ENCODE assay signal across 14 cellular contexts in the genomic region with DNA sequence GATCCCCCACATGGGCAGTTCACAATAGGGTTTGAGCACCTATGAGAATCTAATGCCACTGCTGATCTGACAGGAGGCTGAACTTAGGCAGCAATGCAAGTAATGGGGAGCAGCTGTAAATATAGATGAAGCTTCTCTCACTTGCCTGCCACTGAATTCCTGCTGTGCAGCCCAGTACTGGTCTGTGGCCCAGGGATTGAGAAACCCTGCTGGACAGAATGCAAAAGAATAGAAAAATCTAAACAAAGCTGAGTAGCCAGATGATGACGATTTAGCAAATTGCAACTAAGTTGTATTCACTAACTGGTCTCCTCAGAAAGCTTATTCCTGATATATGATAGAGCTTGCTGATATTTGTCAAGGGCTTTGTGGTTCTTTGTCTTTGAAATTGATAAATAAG. TPM values are rescaled to one million over a fixed set of nuclear protein-coding genes. Genes with fewer than 3 reads are reported as not detected.
DNase-seq lines count a peak whose midpoint lies in the region; ATAC-seq, FAIRE-seq and TF ChIP-seq lines count a peak whose summit lies in the region.
"Had no signal": no experiment of that assay in that cellular context is flagged by ENCODE, and none has a peak within 500 bp of the region (broad histone marks: within the 10 kb centered on the region; RNA-seq: fewer than 3 reads in every experiment).

No MANE protein-coding gene starts in this region.

- peaks cover 19% of the 10 kb centered on the region for H3K36me3 Mint-ChIP-seq in astrocyte (ENCODE audit: low read depth, unreplicated experiment)

- H4K20me1 ChIP-seq in astrocyte (ENCODE audit: insufficient read depth, low read length): no peaks in the 10 kb centered on the region

- H3K4me3 ChIP-seq in astrocyte (ENCODE audit: insufficient read depth, low read depth, low read length): no peak overlapping the region
- H3K4me3 ChIP-seq in right atrium auricular region: no peak overlapping the region
- H3K4me3 ChIP-seq: testis had no signal

- H3K4me1 Mint-ChIP-seq in astrocyte (ENCODE audit: low read depth, unreplicated experiment): peaks cover 37% of the 10 kb centered on the region
- H3K4me1 Mint-ChIP-seq in stimulated activated naive CD8-positive, alpha-beta T cell treated with anti-CD3 and anti-CD28 coated beads, Interleukin-15, amount 100 ng/mL, for 72 hours: peaks cover 69% of the 10 kb centered on the region

- H3K27ac Mint-ChIP-seq in astrocyte (ENCODE audit: unreplicated experiment): no peak overlapping the region
- peak overlapping the region; percentile 42 to 66 for H3K27ac Mint-ChIP-seq in stimulated activated naive CD8-positive, alpha-beta T cell treated with anti-CD3 and anti-CD28 coated beads, Interleukin-15, amount 100 ng/mL, for 72 hours

- H3K36me3 ChIP-seq in astrocyte (ENCODE audit: insufficient read depth, low read length): no peaks in the 10 kb centered on the region
- no peaks in the 10 kb centered on the region for H3K36me3 ChIP-seq in right atrium auricular region

- TF ChIP-seq CTCF in astrocyte (IDR thresholded peaks at IDR 0.05; ENCODE audit: insufficient read depth, low read depth, low read length): no peak
- TF ChIP-seq CTCF in right atrium auricular region (IDR thresholded peaks at IDR 0.05): no peak

- FAIRE-seq in astrocyte (lab: Jason Lieb, UNC): peak; percentile 45
- FAIRE-seq: GM19239 had no signal

- H3K27me3 Mint-ChIP-seq in astrocyte (ENCODE audit: low read depth, unreplicated experiment): no peaks in the 10 kb centered on the region
- no peaks in the 10 kb centered on the region for H3K27me3 Mint-ChIP-seq in stimulated activated naive CD8-positive, alpha-beta T cell treated with anti-CD3 and anti-CD28 coated beads, Interleukin-15, amount 100 ng/mL, for 72 hours

- peaks cover 6% of the 10 kb centered on the region for H3K9me3 Mint-ChIP-seq in astrocyte (ENCODE audit: unreplicated experiment)
- no peaks in the 10 kb centered on the region for H3K9me3 Mint-ChIP-seq in stimulated activated naive CD8-positive, alpha-beta T cell treated with anti-CD3 and anti-CD28 coated beads, Interleukin-15, amount 100 ng/mL, for 72 hours

- no peak overlapping the region for H3K4me3 Mint-ChIP-seq in astrocyte (ENCODE audit: unreplicated experiment)
- no peak overlapping the region for H3K4me3 Mint-ChIP-seq in stimulated activated naive CD8-positive, alpha-beta T cell treated with anti-CD3 and anti-CD28 coated beads, Interleukin-15, amount 100 ng/mL, for 72 hours

- no peak overlapping the region for H3K27ac ChIP-seq in astrocyte (ENCODE audit: low read depth, low read length)
- H3K27ac ChIP-seq in right atrium auricular region: peak overlapping the region; percentile 54 to 59
- H3K27ac ChIP-seq: RWPE1, testis had no signal

- no peak overlapping the region for H3K9ac ChIP-seq in astrocyte (ENCODE audit: low read length)

- no peak overlapping the region for H2AFZ ChIP-seq in astrocyte (ENCODE audit: low read depth, low read length)

- peaks cover 25% of the 10 kb centered on the region for H3K79me2 ChIP-seq in astrocyte (ENCODE audit: insufficient read depth, low read length)

- peak; percentile 43 for DNase-seq in EH (ENCODE audit: low read depth)
- DNase-seq in astrocyte (ENCODE audit: low read depth): no peak
- no peak for DNase-seq in right atrium auricular region (ENCODE audit: low spot score)
- no peak for DNase-seq in stimulated activated naive CD8-positive, alpha-beta T cell treated with anti-CD3 and anti-CD28 coated beads, Interleukin-15, amount 100 ng/mL, for 72 hours
- DNase-seq in SHP77 treated with DMSO at 0.1 percent for 48 hours (lab: John Stamatoyannopoulos, UW): no peak
- no peak for DNase-seq in mesenteric fat pad (ENCODE audit: low spot score)
- no peak for DNase-seq in NCI-H1436 treated with DMSO at 0.1 percent for 48 hours (lab: John Stamatoyannopoulos, UW)
- DNase-seq: effector memory CD4-positive, alpha-beta T cell; NCI-H526 treated with DMSO at 0.1 percent for 48 hours; T1000; testis had no signal

- no peak overlapping the region for H3K4me2 ChIP-seq in astrocyte (ENCODE audit: low read length)

- H3K9me3 ChIP-seq in astrocyte (ENCODE audit: insufficient read depth, low read depth, low read length): no peaks in the 10 kb centered on the region
- no peaks in the 10 kb centered on the region for H3K9me3 ChIP-seq in right atrium auricular region
- H3K9me3 ChIP-seq: testis had no signal

- ATAC-seq in stimulated activated naive CD8-positive, alpha-beta T cell treated with anti-CD3 and anti-CD28 coated beads, Interleukin-15, amount 100 ng/mL, for 72 hours: no peak
- no peak for ATAC-seq in GM19023 (IDR thresholded peaks at IDR 0.05; ENCODE audit: unreplicated experiment)

- H3K4me1 ChIP-seq in astrocyte (ENCODE audit: insufficient read depth, low read length) (peaks cover 23% of the 10 kb centered on the region), right atrium auricular region (peaks cover 0 to 51% of the 10 kb centered on the region in 2 donors)

- H3K27me3 ChIP-seq in astrocyte (ENCODE audit: insufficient read depth, low read length) (no peaks in the 10 kb centered on the region), right atrium auricular region (no peaks in the 10 kb centered on the region)
- H3K27me3 ChIP-seq: testis had no signal

RNA-seq across cellular contexts. Expression of a gene that starts 34.3 kb away (rescaled TPM):
- total RNA-seq in astrocyte: 14.7 and 18.2 TPM in 2 replicates
- total RNA-seq in right atrium auricular region: 1 to 10 TPM; 4.8 to 6.9 TPM
- total RNA-seq in mesenteric fat pad: 25.0 TPM

RNA-seq across cellular contexts. Expression of a gene that starts 53.7 kb away (rescaled TPM):
- total RNA-seq in astrocyte: 45.7 and 49.3 TPM in 2 replicates
- 10 to 100 TPM; 10.2 to 19.3 TPM for total RNA-seq in right atrium auricular region
- total RNA-seq in mesenteric fat pad: 46.8 TPM
